ENCODE assay signal across 21 cellular contexts in the genomic region with DNA sequence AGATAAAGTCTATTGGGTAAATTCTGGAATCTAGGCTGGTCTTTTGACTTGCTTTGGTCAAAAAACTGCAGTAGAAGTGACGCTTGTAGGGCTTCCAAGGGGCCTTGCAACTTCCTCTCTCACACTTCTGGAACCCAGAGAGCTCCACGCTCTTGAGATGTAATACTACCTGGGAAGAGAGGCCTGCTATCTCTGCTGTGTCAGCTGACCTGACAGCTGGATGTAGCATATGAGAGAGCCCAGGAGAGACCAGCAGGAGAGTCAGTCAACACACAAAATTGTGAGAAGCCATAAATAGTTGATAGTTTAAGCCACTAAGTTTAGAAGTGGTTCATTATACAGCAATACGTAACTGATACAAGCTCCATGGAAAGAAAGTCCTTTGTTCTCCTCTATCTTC. TPM values are rescaled to one million over a fixed set of nuclear protein-coding genes. Genes with fewer than 3 reads are reported as not detected.
"Had no signal": no experiment of that assay in that cellular context is flagged by ENCODE, and none has a peak within 500 bp of the region (broad histone marks: within the 10 kb centered on the region; RNA-seq: fewer than 3 reads in every experiment).

No MANE protein-coding gene starts in this region.

- ATAC-seq: K562 had no signal

- H3K27ac ChIP-seq: HL-60, KMS-11, SJSA1, SK-N-MC had no signal

- H3K36me3 Mint-ChIP-seq: IgD-negative memory B cell had no signal

- DNase-seq: MV-4-11, NCI-H1048, NCI-H1105, NCI-H1417, NCI-H146, NCI-H1694 treated with DMSO at 0.1 percent for 48 hours, NCI-H1930, NCI-H2081 treated with DMSO at 0.1 percent for 48 hours, NCI-H2227 treated with DMSO at 0.1 percent for 48 hours, NCI-H524, NCI-H526 treated with DMSO at 0.1 percent for 48 hours, NCI-H748 treated with DMSO at 0.1 percent for 48 hours, Right ventricle myocardium superior, RPMI8226, SIG-M5 had no signal

- H3K36me3 ChIP-seq: SJSA1 had no signal

- H3K9ac ChIP-seq: KMS-11 had no signal

- H3K4me2 ChIP-seq: KMS-11 had no signal

- H3K4me1 Mint-ChIP-seq: IgD-negative memory B cell had no signal

- H3K4me1 ChIP-seq: SJSA1 had no signal

- H3K4me3 ChIP-seq: K562, SJSA1, SK-N-MC had no signal

- H3K9me3 ChIP-seq: SJSA1 had no signal

- H3K27ac Mint-ChIP-seq: IgD-negative memory B cell had no signal

- H3K4me3 Mint-ChIP-seq: IgD-negative memory B cell had no signal

RNA-seq across cellular contexts. Expression of gene RSPO3, which starts 7.8 kb away (rescaled TPM):
- total RNA-seq: K562, SJSA1 had no signal
